ENCODE assay signal across 26 cellular contexts in genomic region chr15:43969802-43970375, GRCh38.
"Had no signal": no experiment of that assay in that cellular context is flagged by ENCODE, and none has a peak within 500 bp of the region (broad histone marks: within the 10 kb centered on the region; RNA-seq: fewer than 3 reads in every experiment).

No MANE protein-coding gene starts in this region.

- H3K4me3 ChIP-seq: pancreas, psoas muscle, sigmoid colon, stomach, testis, transverse colon had no signal

- H3K9me3 ChIP-seq: pancreas, psoas muscle, sigmoid colon, stomach, testis, transverse colon had no signal

- H3K27me3 ChIP-seq: foreskin keratinocyte, pancreas, sigmoid colon, stomach, testis, transverse colon had no signal

- H3K36me3 ChIP-seq: pancreas, sigmoid colon, stomach, transverse colon had no signal

- H3K4me1 Mint-ChIP-seq: naive B cell had no signal

- H3K9me3 Mint-ChIP-seq: activated naive CD4-positive, alpha-beta T cell treated with anti-CD3 and anti-CD28 coated beads, Interleukin-2, amount 50 U/mL, for 72 hours; activated T-cell treated with anti-CD3 and anti-CD28 coated beads, Interleukin-2, amount 50 U/mL, for 72 hours; endodermal cell; naive B cell; stimulated activated naive B cell treated with anti-CD40 and anti-IgM and Interleukin-4, amounts not matched to agents 10 μg/mL and 1 μg/mL and 100 μg/mL, for 72 hours; T-helper 1 cell treated with Interleukin-12 subunit alpha and Interleukin-12 subunit beta and Interleukin-4 antibody, amounts not matched to agents 30 μg/mL and 1 μg/mL, for 36 hours had no signal

- ATAC-seq: activated naive CD4-positive, alpha-beta T cell treated with anti-CD3 and anti-CD28 coated beads, Interleukin-2, amount 50 U/mL, for 72 hours; activated T-cell treated with anti-CD3 and anti-CD28 coated beads, Interleukin-2, amount 50 U/mL, for 72 hours; esophagus mucosa; foreskin keratinocyte; left cardiac atrium; left ventricle myocardium superior; pancreas; psoas muscle; stimulated activated naive B cell treated with anti-CD40 and anti-IgM and Interleukin-4, amounts not matched to agents 10 μg/mL and 1 μg/mL and 100 μg/mL, for 72 hours had no signal

- H3K27ac ChIP-seq: foreskin keratinocyte, pancreas, psoas muscle, sigmoid colon, stomach, testis, transverse colon, VCaP had no signal

- H3K27ac Mint-ChIP-seq: activated naive CD4-positive, alpha-beta T cell treated with anti-CD3 and anti-CD28 coated beads, Interleukin-2, amount 50 U/mL, for 72 hours; activated T-cell treated with anti-CD3 and anti-CD28 coated beads, Interleukin-2, amount 50 U/mL, for 72 hours; endodermal cell; naive B cell; stimulated activated naive B cell treated with anti-CD40 and anti-IgM and Interleukin-4, amounts not matched to agents 10 μg/mL and 1 μg/mL and 100 μg/mL, for 72 hours; T-helper 1 cell treated with Interleukin-12 subunit alpha and Interleukin-12 subunit beta and Interleukin-4 antibody, amounts not matched to agents 30 μg/mL and 1 μg/mL, for 36 hours had no signal

- H3K4me1 ChIP-seq: foreskin keratinocyte, pancreas, psoas muscle, sigmoid colon, stomach, testis, transverse colon had no signal

- H3K36me3 Mint-ChIP-seq: activated naive CD4-positive, alpha-beta T cell treated with anti-CD3 and anti-CD28 coated beads, Interleukin-2, amount 50 U/mL, for 72 hours; naive B cell; stimulated activated naive B cell treated with anti-CD40 and anti-IgM and Interleukin-4, amounts not matched to agents 10 μg/mL and 1 μg/mL and 100 μg/mL, for 72 hours had no signal

- DNase-seq: activated CD4-positive, alpha-beta T cell treated with anti-CD3 and anti-CD28 coated beads for 4 hours; activated CD4-positive, alpha-beta T cell treated with anti-CD3 and anti-CD28 coated beads, Interleukin-2, amount 50 U/mL, for 4 hours; activated naive CD4-positive, alpha-beta T cell; activated T-cell treated with anti-CD3 and anti-CD28 coated beads for 4 hours; activated T-cell treated with anti-CD3 and anti-CD28 coated beads, Interleukin-2, amount 50 U/mL, for 72 hours; endodermal cell; foreskin keratinocyte; islet precursor cell; left cardiac atrium; left ventricle myocardium superior; naive B cell; pancreas; psoas muscle; sigmoid colon; small intestine; stimulated activated CD4-positive, alpha-beta T cell treated with anti-CD3 and anti-CD28 coated beads, Interleukin-1b, Interleukin-23, amount 100 ng/mL, for 48 hours; stimulated activated naive B cell treated with anti-CD40 and anti-IgM and Interleukin-4, amounts not matched to agents 10 μg/mL and 1 μg/mL and 100 μg/mL, for 72 hours; stomach; SW 1271; T-helper 9 cell; testis; transverse colon had no signal

- H3K4me3 Mint-ChIP-seq: activated T-cell treated with anti-CD3 and anti-CD28 coated beads, Interleukin-2, amount 50 U/mL, for 72 hours; endodermal cell; naive B cell; stimulated activated naive B cell treated with anti-CD40 and anti-IgM and Interleukin-4, amounts not matched to agents 10 μg/mL and 1 μg/mL and 100 μg/mL, for 72 hours; T-helper 1 cell treated with Interleukin-12 subunit alpha and Interleukin-12 subunit beta and Interleukin-4 antibody, amounts not matched to agents 30 μg/mL and 1 μg/mL, for 36 hours had no signal
